In genomic region chr3:62024882-62025281, GRCh38 we compare ENCODE assay signal across 24 cellular contexts.
DNase-seq lines count a peak whose midpoint lies in the region; ATAC-seq and TF ChIP-seq lines count a peak whose summit lies in the region.
"Had no signal": no experiment of that assay in that cellular context is flagged by ENCODE, and none has a peak within 500 bp of the region (broad histone marks: within the 10 kb centered on the region; RNA-seq: fewer than 3 reads in every experiment).

No MANE protein-coding gene starts in this region.

- no peak overlapping the region for H3K27ac Mint-ChIP-seq in T-cell
- H3K27ac Mint-ChIP-seq: CD14-positive monocyte; CD4-positive, alpha-beta memory T cell; CD4-positive, CD25-positive, alpha-beta regulatory T cell; CD8-positive, alpha-beta memory T cell had no signal

- H3K9me3 Mint-ChIP-seq in T-cell = peaks cover 0 to 5% (median 0%) of the 10 kb centered on the region in 3 donors
- H3K9me3 Mint-ChIP-seq: CD4-positive, alpha-beta memory T cell had no signal

- peaks cover 0 to 4% of the 10 kb centered on the region in 2 donors for H3K4me1 ChIP-seq in right atrium auricular region
- no peaks in the 10 kb centered on the region for H3K4me1 ChIP-seq in HEK293 (ENCODE audit: control insufficient read depth, insufficient read depth, low read length)
- H3K4me1 ChIP-seq: BE2C, BLaER1 had no signal

- H3K4me3 ChIP-seq in right atrium auricular region = no peak overlapping the region
- H3K4me3 ChIP-seq in HEK293 (ENCODE audit: low read depth, low read length) = no peak overlapping the region
- H3K4me3 ChIP-seq: BLaER1, GM12878 had no signal

- H3K9me3 ChIP-seq in right atrium auricular region (no peaks in the 10 kb centered on the region), HEK293 (ENCODE audit: control insufficient read depth, insufficient read depth, low read depth, low read length) (no peaks in the 10 kb centered on the region)
- H3K9me3 ChIP-seq: BE2C, BLaER1 had no signal

- no peaks in the 10 kb centered on the region for H3K36me3 Mint-ChIP-seq in T-cell
- H3K36me3 Mint-ChIP-seq: CD14-positive monocyte; CD4-positive, alpha-beta memory T cell; CD4-positive, CD25-positive, alpha-beta regulatory T cell; CD8-positive, alpha-beta memory T cell had no signal

- no peak for TF ChIP-seq CTCF in right atrium auricular region (IDR thresholded peaks at IDR 0.05)
- no peak for TF ChIP-seq CTCF in HEK293 (tag by site-specific recombination; IDR thresholded peaks at IDR 0.05)

- CTCF ChIA-PET in HEK293 (lab: Yijun Ruan, JAX) (no interaction called here), T-cell (lab: Charles Lee) (no interaction called here)

- H3K27me3 ChIP-seq in right atrium auricular region = no peaks in the 10 kb centered on the region
- H3K27me3 ChIP-seq: BE2C, BLaER1 had no signal

- H3K4me3 Mint-ChIP-seq in T-cell = no peak overlapping the region
- H3K4me3 Mint-ChIP-seq: CD14-positive monocyte; CD4-positive, alpha-beta memory T cell; CD4-positive, CD25-positive, alpha-beta regulatory T cell; CD8-positive, alpha-beta memory T cell had no signal

- no peaks in the 10 kb centered on the region for H3K36me3 ChIP-seq in right atrium auricular region
- H3K36me3 ChIP-seq in HEK293 (ENCODE audit: control insufficient read depth in 2 of 2, insufficient read depth in 1 of 2, low read length in 2 of 2) = no peaks in the 10 kb centered on the region
- H3K36me3 ChIP-seq: BE2C, BLaER1 had no signal

- H3K27ac ChIP-seq in right atrium auricular region (no peak overlapping the region), HEK293 (ENCODE audit: extremely low read depth, low read depth, low read length) (no peak overlapping the region)
- H3K27ac ChIP-seq: BLaER1 had no signal

- no peaks in the 10 kb centered on the region for H3K27me3 Mint-ChIP-seq in T-cell
- H3K27me3 Mint-ChIP-seq: CD4-positive, alpha-beta memory T cell; CD4-positive, CD25-positive, alpha-beta regulatory T cell had no signal

- H3K4me1 Mint-ChIP-seq in T-cell = no peaks in the 10 kb centered on the region
- H3K4me1 Mint-ChIP-seq: CD14-positive monocyte; CD4-positive, alpha-beta memory T cell; CD4-positive, CD25-positive, alpha-beta regulatory T cell; CD8-positive, alpha-beta memory T cell had no signal

- intact Hi-C loops in left ventricle myocardium superior (cut with micrococcal nuclease) = no loop called here

- POLR2A ChIA-PET in HEK293 (lab: Yijun Ruan, JAX) = no interaction called here
- POLR2A ChIA-PET in T-cell (lab: Charles Lee) = no interaction called here

- ATAC-seq in left ventricle myocardium superior (peak; percentile 48), T-cell (replicated peaks in 1 of 4) (no peak)
- ATAC-seq: GM12878 had no signal

- DNase-seq in left ventricle myocardium superior (no peak), right atrium auricular region (ENCODE audit: low spot score) (no peak), superior temporal gyrus (ENCODE audit: extremely low spot score) (peak; percentile 28), T-cell (no peak), globus pallidus (ENCODE audit: low spot score) (no peak)
- DNase-seq: 8988T; ACHN; BE2C; C1 segment of cervical spinal cord; CD4-positive, alpha-beta memory T cell; CD4-positive, CD25-positive, alpha-beta regulatory T cell; CD8-positive, alpha-beta memory T cell; COR-L47; DMS 273 treated with DMSO at 0.1 percent for 48 hours; DMS153; DMS53; DMS79; DND-41; EL; GDM1 had no signal

TF ChIP-seq in HEK293, 187 proteins besides CTCF, POLR2A, EP300 and RAD21:
- TF ChIP-seq ZNF398 (tag by site-specific recombination; IDR thresholded peaks at IDR 0.05) = no peak
- TF ChIP-seq ZFHX2 (tag by site-specific recombination; conservative IDR thresholded peaks at IDR 0.05) = 0 out of 2 replicates have a peak, but pooled peaks have one; percentile 12
- TF ChIP-seq SP2 (tag by site-specific recombination; IDR thresholded peaks at IDR 0.05) = no peak
- peak; percentile 10; the same call in 1 of the 2 replicates for TF ChIP-seq EGR2 (tag by site-specific recombination; IDR thresholded peaks at IDR 0.05; ENCODE audit: low read depth)
- no peak for TF ChIP-seq ZNF248 (tag by site-specific recombination; IDR thresholded peaks at IDR 0.05)
- TF ChIP-seq PRDM2 (tag by site-specific recombination; IDR thresholded peaks at IDR 0.05; ENCODE audit: borderline replicate concordance) = no peak
- TF ChIP-seq ZNF19 (tag by site-specific recombination; IDR thresholded peaks at IDR 0.05; ENCODE audit: low read depth) = no peak
